11 cellular contexts compared by ENCODE assay signal in genomic region chr12:69331846-69332684, GRCh38. TPM values are rescaled to one million over a fixed set of nuclear protein-coding genes. Genes with fewer than 3 reads are reported as not detected.
DNase-seq lines count a peak whose midpoint lies in the region; ATAC-seq, FAIRE-seq and TF ChIP-seq lines count a peak whose summit lies in the region.
"Had no signal": no experiment of that assay in that cellular context is flagged by ENCODE, and none has a peak within 500 bp of the region (broad histone marks: within the 10 kb centered on the region; RNA-seq: fewer than 3 reads in every experiment).

No MANE protein-coding gene starts in this region.

- H2AFZ ChIP-seq in mesenchymal stem cell (ENCODE audit: low read depth, low read length), result no peak overlapping the region

- no peaks in the 10 kb centered on the region for H3K27me3 ChIP-seq in CD4-positive, CD25-positive, alpha-beta regulatory T cell (ENCODE audit: control insufficient read depth, insufficient read depth, low read length)
- H3K27me3 ChIP-seq in mesenchymal stem cell (ENCODE audit: control insufficient read depth in 1 of 2, insufficient read depth in 1 of 2, low read length in 2 of 2), result peaks cover 12 to 55% of the 10 kb centered on the region in 2 experiments

- H3K4me3 ChIP-seq in CD4-positive, CD25-positive, alpha-beta regulatory T cell (ENCODE audit: low read depth, low read length), result peak overlapping the region; percentile 97
- peak overlapping the region; percentile 60 for H3K4me3 ChIP-seq in coronary artery
- H3K4me3 ChIP-seq in mesenchymal stem cell (ENCODE audit: insufficient read depth in 1 of 2, low read depth in 1 of 2, low read length in 2 of 2), result peak overlapping the region in 1 of 2 experiments; percentile 77

- peaks cover 39% of the 10 kb centered on the region for H3K4me1 ChIP-seq in CD4-positive, CD25-positive, alpha-beta regulatory T cell (ENCODE audit: control insufficient read depth, insufficient read depth, low read length, poor library complexity, severe bottlenecking)
- H3K4me1 ChIP-seq in mesenchymal stem cell (ENCODE audit: control insufficient read depth, insufficient read depth, low read depth, low read length), result no peaks in the 10 kb centered on the region

- no peak overlapping the region for H4K91ac ChIP-seq in mesenchymal stem cell (ENCODE audit: low read length)

- H3K4me1 Mint-ChIP-seq in CD4-positive, CD25-positive, alpha-beta regulatory T cell, result peaks cover 27 to 61% (median 47%) of the 10 kb centered on the region in 4 donors
- peaks cover 45% of the 10 kb centered on the region for H3K4me1 Mint-ChIP-seq in nephron progenitor cell

- H3K9me3 ChIP-seq in CD4-positive, CD25-positive, alpha-beta regulatory T cell (ENCODE audit: control insufficient read depth in 2 of 2, low read length in 2 of 2), result no peaks in the 10 kb centered on the region
- no peaks in the 10 kb centered on the region for H3K9me3 ChIP-seq in mesenchymal stem cell (ENCODE audit: control insufficient read depth, low read length)

- no peaks in the 10 kb centered on the region for H3K36me3 ChIP-seq in CD4-positive, CD25-positive, alpha-beta regulatory T cell (ENCODE audit: control insufficient read depth, insufficient read depth, low read length)
- H3K36me3 ChIP-seq in mesenchymal stem cell (ENCODE audit: control insufficient read depth in 1 of 2, insufficient read depth in 2 of 2, low read depth in 1 of 2, low read length in 2 of 2), result no peaks in the 10 kb centered on the region

- peak overlapping the region; percentile 85 to 100 (median 96) for H3K4me3 Mint-ChIP-seq in CD4-positive, CD25-positive, alpha-beta regulatory T cell
- peak overlapping the region; percentile 80 for H3K4me3 Mint-ChIP-seq in nephron progenitor cell

- H3K27ac ChIP-seq in CD4-positive, CD25-positive, alpha-beta regulatory T cell (ENCODE audit: insufficient read depth, low read length, poor library complexity, severe bottlenecking), result peak overlapping the region; percentile 87
- H3K27ac ChIP-seq in coronary artery (no peak overlapping the region), mesenchymal stem cell (ENCODE audit: low read length, poor library complexity, severe bottlenecking) (no peak overlapping the region)

- H3K79me1 ChIP-seq in mesenchymal stem cell (replicated peaks; ENCODE audit: low read length, poor library complexity, severe bottlenecking), result no peaks in the 10 kb centered on the region

- peaks cover 4% of the 10 kb centered on the region for H3K36me3 Mint-ChIP-seq in CD4-positive, CD25-positive, alpha-beta regulatory T cell
- H3K36me3 Mint-ChIP-seq in nephron progenitor cell (ENCODE audit: low read depth), result no peaks in the 10 kb centered on the region

- no peak overlapping the region for H3K18ac ChIP-seq in mesenchymal stem cell (ENCODE audit: low read depth in 1 of 2, low read length in 2 of 2)

- H3K9me3 Mint-ChIP-seq in CD4-positive, CD25-positive, alpha-beta regulatory T cell, result no peaks in the 10 kb centered on the region
- H3K9me3 Mint-ChIP-seq in nephron progenitor cell, result no peaks in the 10 kb centered on the region

- H4K8ac ChIP-seq in mesenchymal stem cell (ENCODE audit: low read length), result no peak overlapping the region

- no peak overlapping the region for H3K4ac ChIP-seq in mesenchymal stem cell (ENCODE audit: low read depth in 1 of 2, low read length in 2 of 2)

- FAIRE-seq in GM19239 (lab: Jason Lieb, UNC), result no peak

- H2BK120ac ChIP-seq in mesenchymal stem cell (ENCODE audit: low read depth, low read length), result no peak overlapping the region

- H2BK12ac ChIP-seq in mesenchymal stem cell (ENCODE audit: low read length in 2 of 2), result no peak overlapping the region

- no peak overlapping the region for H2BK15ac ChIP-seq in mesenchymal stem cell (ENCODE audit: low read depth, poor library complexity, severe bottlenecking)

- H3K27me3 Mint-ChIP-seq in CD4-positive, CD25-positive, alpha-beta regulatory T cell, result peaks cover 11% of the 10 kb centered on the region
- H3K27me3 Mint-ChIP-seq in nephron progenitor cell (ENCODE audit: low read depth, poor library complexity), result peaks cover 6% of the 10 kb centered on the region

- H3K27ac Mint-ChIP-seq in CD4-positive, CD25-positive, alpha-beta regulatory T cell, result peak overlapping the region; percentile 96 to 100 (median 96)
- no peak overlapping the region for H3K27ac Mint-ChIP-seq in nephron progenitor cell

- H2AK5ac ChIP-seq in mesenchymal stem cell (ENCODE audit: low read length, severe bottlenecking), result no peak overlapping the region

- no peak overlapping the region for H3K23ac ChIP-seq in mesenchymal stem cell (ENCODE audit: low read length in 2 of 2)

- H3K4me2 ChIP-seq in mesenchymal stem cell (ENCODE audit: low read length, poor library complexity, severe bottlenecking), result no peak overlapping the region

- peak in 1 of 3 donors; percentile 38 for DNase-seq in CD4-positive, CD25-positive, alpha-beta regulatory T cell
- DNase-seq in HT-29 (ENCODE audit: low spot score) (peak; percentile 86), coronary artery (ENCODE audit: low spot score) (no peak), nephron progenitor cell (no peak), GM19239 (ENCODE audit: insufficient read length, low spot score) (no peak), mesenchymal stem cell (no peak), NCI-H82 (lab: John Stamatoyannopoulos, UW) (no peak)
- DNase-seq: GDM1, left cardiac atrium, NCI-H1436 had no signal

- no peak for ATAC-seq in CD4-positive, CD25-positive, alpha-beta regulatory T cell (ENCODE audit: low read depth in 2 of 2)
- no peak for ATAC-seq in GM19397 (IDR thresholded peaks at IDR 0.05; ENCODE audit: unreplicated experiment)

- no peak for TF ChIP-seq CTCF in coronary artery (IDR thresholded peaks at IDR 0.05)
- TF ChIP-seq CTCF in nephron progenitor cell (IDR thresholded peaks at IDR 0.05), result no peak

- no peak overlapping the region for H3K9ac ChIP-seq in mesenchymal stem cell (ENCODE audit: low read length)

- 95% methylated on average over 18 of the region's 20 CpGs for WGBS in mesenchymal stem cell

- H2BK5ac ChIP-seq in mesenchymal stem cell (ENCODE audit: low read depth, low read length, poor library complexity, severe bottlenecking), result no peak overlapping the region

- no peak overlapping the region for H3K14ac ChIP-seq in mesenchymal stem cell (ENCODE audit: low read length in 2 of 2)

RNA-seq across cellular contexts. Expression of gene LYZ, which starts 16.1 kb away (rescaled TPM):
- total RNA-seq in CD4-positive, CD25-positive, alpha-beta regulatory T cell, result 1.0 TPM
- 10 to 100 TPM in 1 of 4 donors, 1 to 10 TPM in 2, under 1 TPM in 1; 0.95 to 17.6 (median 4.9) TPM for polyA plus RNA-seq in CD4-positive, CD25-positive, alpha-beta regulatory T cell
- 1,236 and 1,299 TPM in 2 replicates for total RNA-seq in HT-29 (2014; rRNA removed; shearing (Covaris generic))
- 0.04 TPM for polyA plus RNA-seq in mesenchymal stem cell (2013, experiment 1 of 2)
- polyA plus RNA-seq in mesenchymal stem cell (2013, experiment 2 of 2), result 0.03 TPM

RNA-seq across cellular contexts. Expression of gene YEATS4, which starts 27.5 kb away (rescaled TPM):
- 32.6 TPM for total RNA-seq in CD4-positive, CD25-positive, alpha-beta regulatory T cell
- polyA plus RNA-seq in CD4-positive, CD25-positive, alpha-beta regulatory T cell, result 10 to 100 TPM; 47.9 to 75.7 (median 53.2) TPM
- total RNA-seq in HT-29 (2014; rRNA removed; shearing (Covaris generic)), result 34.1 and 40.0 TPM in 2 replicates
- 6.5 TPM for polyA plus RNA-seq in mesenchymal stem cell (2013, experiment 1 of 2)
- polyA plus RNA-seq in mesenchymal stem cell (2013, experiment 2 of 2), result 7.7 TPM

Comparison
In these comparisons a context has a peak if more than half of its experiments do, and no peak if none do; other contexts are left out.
1. RNA of gene LYZ, which starts 16.1 kb away (total RNA-seq): 1,236 to 1,299 TPM in HT-29; 1.0 TPM in CD4-positive, CD25-positive, alpha-beta regulatory T cell (single experiment); every median in the first group is over 100 times any median in the second.